1 cellular context compared by ENCODE assay signal in the genomic region with DNA sequence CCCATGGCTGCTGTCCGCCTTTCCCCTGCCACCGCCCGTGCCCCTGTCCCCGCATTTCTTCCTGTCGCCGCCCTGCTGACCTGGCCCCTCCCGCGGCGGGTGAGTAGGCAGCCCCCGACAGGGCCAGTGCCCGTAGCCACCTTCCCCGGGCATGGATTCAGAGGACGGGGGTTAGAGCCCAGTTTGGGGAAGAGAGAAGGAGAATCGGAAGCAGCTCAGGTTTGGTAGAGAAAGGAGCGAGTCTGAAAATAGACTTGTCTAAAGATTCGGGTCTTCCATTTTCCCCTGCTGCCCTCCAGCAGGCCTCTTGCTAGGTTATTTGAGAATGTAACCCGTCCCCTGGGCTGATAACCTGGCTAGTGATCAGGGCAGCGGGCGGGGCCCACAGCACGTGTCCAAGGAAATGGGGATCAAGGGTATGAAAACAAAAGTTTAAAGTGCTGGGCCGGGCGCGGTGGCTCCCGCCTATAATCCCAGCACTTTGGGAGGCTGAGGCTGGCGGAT.
A peak's percentile ranks its signal among the peaks of the same experiment; 100 is the strongest.
TF ChIP-seq lines count a peak whose summit lies in the region.

No MANE protein-coding gene starts in this region.

TF ChIP-seq in K562, 482 proteins besides CTCF, POLR2A, EP300 and RAD21 (continued from another document and continues in another):
- TF ChIP-seq, protein P1, sequence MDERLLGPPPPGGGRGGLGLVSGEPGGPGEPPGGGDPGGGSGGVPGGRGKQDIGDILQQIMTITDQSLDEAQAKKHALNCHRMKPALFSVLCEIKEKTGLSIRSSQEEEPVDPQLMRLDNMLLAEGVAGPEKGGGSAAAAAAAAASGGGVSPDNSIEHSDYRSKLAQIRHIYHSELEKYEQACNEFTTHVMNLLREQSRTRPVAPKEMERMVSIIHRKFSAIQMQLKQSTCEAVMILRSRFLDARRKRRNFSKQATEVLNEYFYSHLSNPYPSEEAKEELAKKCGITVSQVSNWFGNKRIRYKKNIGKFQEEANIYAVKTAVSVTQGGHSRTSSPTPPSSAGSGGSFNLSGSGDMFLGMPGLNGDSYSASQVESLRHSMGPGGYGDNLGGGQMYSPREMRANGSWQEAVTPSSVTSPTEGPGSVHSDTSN (CRISPR knock-in tag; IDR thresholded peaks at IDR 0.05; ENCODE audit: low read depth), result no peak
- TF ChIP-seq, protein P1 (tag; conservative IDR thresholded peaks at IDR 0.05; ENCODE audit: low read depth), result no peak
- 0 out of 2 replicates have a peak, but pooled peaks have one; percentile 37 for TF ChIP-seq NBN (IDR thresholded peaks at IDR 0.05; ENCODE audit: low read depth)
- TF ChIP-seq MTA3 (IDR thresholded peaks at IDR 0.05; ENCODE audit: borderline replicate concordance), result peak; percentile 58; the same call in 1 of the 2 replicates
- peak; percentile 36 for TF ChIP-seq CXXC5 (CRISPR knock-in tag; IDR thresholded peaks at IDR 0.05)
- TF ChIP-seq ZNF444 (CRISPR knock-in tag; IDR thresholded peaks at IDR 0.05), result no peak
- no peak for TF ChIP-seq CBX3 (IDR thresholded peaks at IDR 0.05; ENCODE audit: borderline replicate concordance in 1 of 2, low read length in 2 of 2)
- TF ChIP-seq EP400 (IDR thresholded peaks at IDR 0.05), result peak; percentile 49
- TF ChIP-seq E2F8 (IDR thresholded peaks at IDR 0.05; ENCODE audit: low read depth, partially characterized antibody), result peak; percentile 24
- peak; percentile 75 for TF ChIP-seq DPF2 (IDR thresholded peaks at IDR 0.05)
- TF ChIP-seq ZNF274 (IDR thresholded peaks at IDR 0.05; ENCODE audit: borderline replicate concordance, low read depth, low read length), result no peak
- TF ChIP-seq ZBTB33 (CRISPR knock-in tag; IDR thresholded peaks at IDR 0.05), result no peak
- TF ChIP-seq, protein P2, sequence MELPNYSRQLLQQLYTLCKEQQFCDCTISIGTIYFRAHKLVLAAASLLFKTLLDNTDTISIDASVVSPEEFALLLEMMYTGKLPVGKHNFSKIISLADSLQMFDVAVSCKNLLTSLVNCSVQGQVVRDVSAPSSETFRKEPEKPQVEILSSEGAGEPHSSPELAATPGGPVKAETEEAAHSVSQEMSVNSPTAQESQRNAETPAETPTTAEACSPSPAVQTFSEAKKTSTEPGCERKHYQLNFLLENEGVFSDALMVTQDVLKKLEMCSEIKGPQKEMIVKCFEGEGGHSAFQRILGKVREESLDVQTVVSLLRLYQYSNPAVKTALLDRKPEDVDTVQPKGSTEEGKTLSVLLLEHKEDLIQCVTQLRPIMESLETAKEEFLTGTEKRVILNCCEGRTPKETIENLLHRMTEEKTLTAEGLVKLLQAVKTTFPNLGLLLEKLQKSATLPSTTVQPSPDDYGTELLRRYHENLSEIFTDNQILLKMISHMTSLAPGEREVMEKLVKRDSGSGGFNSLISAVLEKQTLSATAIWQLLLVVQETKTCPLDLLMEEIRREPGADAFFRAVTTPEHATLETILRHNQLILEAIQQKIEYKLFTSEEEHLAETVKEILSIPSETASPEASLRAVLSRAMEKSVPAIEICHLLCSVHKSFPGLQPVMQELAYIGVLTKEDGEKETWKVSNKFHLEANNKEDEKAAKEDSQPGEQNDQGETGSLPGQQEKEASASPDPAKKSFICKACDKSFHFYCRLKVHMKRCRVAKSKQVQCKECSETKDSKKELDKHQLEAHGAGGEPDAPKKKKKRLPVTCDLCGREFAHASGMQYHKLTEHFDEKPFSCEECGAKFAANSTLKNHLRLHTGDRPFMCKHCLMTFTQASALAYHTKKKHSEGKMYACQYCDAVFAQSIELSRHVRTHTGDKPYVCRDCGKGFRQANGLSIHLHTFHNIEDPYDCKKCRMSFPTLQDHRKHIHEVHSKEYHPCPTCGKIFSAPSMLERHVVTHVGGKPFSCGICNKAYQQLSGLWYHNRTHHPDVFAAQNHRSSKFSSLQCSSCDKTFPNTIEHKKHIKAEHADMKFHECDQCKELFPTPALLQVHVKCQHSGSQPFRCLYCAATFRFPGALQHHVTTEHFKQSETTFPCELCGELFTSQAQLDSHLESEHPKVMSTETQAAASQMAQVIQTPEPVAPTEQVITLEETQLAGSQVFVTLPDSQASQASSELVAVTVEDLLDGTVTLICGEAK (IDR thresholded peaks at IDR 0.05), result 0 out of 2 replicates have a peak, but pooled peaks have one; percentile 14
- TF ChIP-seq, protein P2 (CRISPR knock-in tag; IDR thresholded peaks at IDR 0.05), result no peak
- TF ChIP-seq HLTF (IDR thresholded peaks at IDR 0.05), result no peak
- TF ChIP-seq HMGN3 (IDR thresholded peaks at IDR 0.05; ENCODE audit: borderline replicate concordance, extremely low read depth, insufficient read length, low read depth, low read length), result no peak
- TF ChIP-seq RB1 (IDR thresholded peaks at IDR 0.05; ENCODE audit: low read depth), result peak; percentile 8; the same call in 1 of the 2 replicates
- peak; percentile 6; the same call in 1 of the 2 replicates for TF ChIP-seq JUND (IDR thresholded peaks at IDR 0.05; ENCODE audit: borderline replicate concordance, low read depth, low read length)
- TF ChIP-seq JUND (tag; IDR thresholded peaks at IDR 0.05; ENCODE audit: borderline replicate concordance, low read depth, low read length), result no peak
- peak; percentile 31; the same call in 1 of the 2 replicates for TF ChIP-seq ARID1B (IDR thresholded peaks at IDR 0.05)
- peak; percentile 69; the same call in 1 of the 2 replicates for TF ChIP-seq SNIP1 (IDR thresholded peaks at IDR 0.05; ENCODE audit: low read depth)
- TF ChIP-seq RCOR1 (IDR thresholded peaks at IDR 0.05; ENCODE audit: borderline replicate concordance in 1 of 2, low read depth in 2 of 2, low read length in 2 of 2), result 0 out of 4 replicates have a peak, but pooled peaks of 1 of the 2 experiments have one; percentile 3
- no peak for TF ChIP-seq DDX20 (tag; IDR thresholded peaks at IDR 0.05; ENCODE audit: low read depth)
- no peak for TF ChIP-seq ZBTB1 (CRISPR knock-in tag; IDR thresholded peaks at IDR 0.05; ENCODE audit: borderline replicate concordance, low read depth)
- TF ChIP-seq SMARCA5 (IDR thresholded peaks at IDR 0.05), result no peak
- TF ChIP-seq CTBP1 (IDR thresholded peaks at IDR 0.05; ENCODE audit: borderline replicate concordance), result peak; percentile 75
- no peak for TF ChIP-seq IFI16 (CRISPR knock-in tag; IDR thresholded peaks at IDR 0.05)
- TF ChIP-seq FOXP1 (CRISPR knock-in tag; IDR thresholded peaks at IDR 0.05), result no peak
- 0 out of 2 replicates have a peak, but pooled peaks have one; percentile 47 for TF ChIP-seq MYNN (IDR thresholded peaks at IDR 0.05)
- TF ChIP-seq MYNN (CRISPR knock-in tag; IDR thresholded peaks at IDR 0.05), result no peak
- TF ChIP-seq MTA1 (IDR thresholded peaks at IDR 0.05; ENCODE audit: borderline replicate concordance), result peak; percentile 57; the same call in 1 of the 2 replicates
- no peak for TF ChIP-seq SRSF3 (IDR thresholded peaks at IDR 0.05; ENCODE audit: insufficient read depth, low read length)
